19 cellular contexts compared by ENCODE assay signal in the genomic region with DNA sequence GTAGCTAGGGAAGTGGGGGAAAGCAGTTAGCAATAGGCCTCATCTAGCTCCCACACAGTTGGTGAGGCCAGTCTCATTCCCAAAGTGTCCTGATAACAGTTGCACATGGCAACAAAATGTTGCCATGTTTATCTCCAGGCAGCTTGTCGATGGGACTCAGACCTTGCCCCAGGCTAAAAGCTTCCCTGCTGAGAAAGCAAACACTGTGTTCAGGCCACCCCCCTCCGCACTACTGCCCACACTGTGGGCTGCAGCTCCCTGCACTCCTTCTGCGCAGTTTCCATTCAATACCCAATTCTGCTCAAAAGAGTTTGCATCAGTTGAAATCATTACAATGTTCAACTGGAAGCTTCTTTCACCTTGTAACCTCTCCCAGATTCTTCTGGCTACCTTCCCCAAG.
"Had no signal": no experiment of that assay in that cellular context is flagged by ENCODE, and none has a peak within 500 bp of the region (broad histone marks: within the 10 kb centered on the region; RNA-seq: fewer than 3 reads in every experiment).

No MANE protein-coding gene starts in this region.

- H3K27ac ChIP-seq: dorsolateral prefrontal cortex, heart left ventricle, neutrophil, psoas muscle, sigmoid colon, skin epidermis, thoracic aorta, transverse colon had no signal

- H3K4me3 ChIP-seq: dorsolateral prefrontal cortex, heart left ventricle, mucosa of descending colon, psoas muscle, sigmoid colon, skin epidermis, thoracic aorta, transverse colon had no signal

- H3K9me3 ChIP-seq: mucosa of descending colon had no signal

- H3K36me3 ChIP-seq: heart left ventricle, neutrophil, sigmoid colon, thoracic aorta, transverse colon had no signal

- H3K4me1 ChIP-seq: heart left ventricle, psoas muscle, sigmoid colon, transverse colon had no signal

- H3K27me3 ChIP-seq: heart left ventricle, neutrophil, sigmoid colon, transverse colon had no signal

- ATAC-seq: heart left ventricle; mucosa of descending colon; naive thymus-derived CD8-positive, alpha-beta T cell; psoas muscle; stimulated activated naive B cell treated with anti-CD40 and anti-IgM and Interleukin-4, amounts not matched to agents 10 μg/mL and 1 μg/mL and 100 μg/mL, for 72 hours; stimulated activated naive CD8-positive, alpha-beta T cell treated with anti-CD3 and anti-CD28 coated beads, Interleukin-15, amount 100 ng/mL, for 72 hours had no signal

- DNase-seq: cortex of kidney; dorsolateral prefrontal cortex; effector CD8-positive, alpha-beta T cell; hippocampal formation; kidney glomerular epithelial cell; mammary epithelial cell; mucosa of descending colon; naive thymus-derived CD8-positive, alpha-beta T cell; psoas muscle; sigmoid colon; stimulated activated CD4-positive, alpha-beta T cell treated with anti-CD3 and anti-CD28 coated beads, Interleukin-2, amount 100 ng/mL, for 24 hours; stimulated activated CD4-positive, alpha-beta T cell treated with anti-CD3 and anti-CD28 coated beads, Interleukin-4, amount 100 ng/mL, for 4 hours; stimulated activated naive B cell treated with anti-CD40 and anti-IgM and Interleukin-4, amounts not matched to agents 10 μg/mL and 1 μg/mL and 100 μg/mL, for 72 hours; stimulated activated naive CD8-positive, alpha-beta T cell treated with anti-CD3 and anti-CD28 coated beads, Interleukin-15, amount 100 ng/mL, for 72 hours; transverse colon had no signal
